ENCODE assay signal across 8 cellular contexts in genomic region chr1:827221-828063, GRCh38.
DNase-seq lines count a peak whose midpoint lies in the region; ATAC-seq, FAIRE-seq and TF ChIP-seq lines count a peak whose summit lies in the region.
"Not testable (repeated sequence)": the region's sequence is repeated elsewhere in the genome, so short reads cannot be mapped to it uniquely, and the experiment has no call there.

No MANE protein-coding gene starts in this region.

- H3K27ac ChIP-seq in AG04450 (ENCODE audit: low read depth, low read length) (peak overlapping the region; percentile 78), WERI-Rb-1 (peak overlapping the region; percentile 77), small intestine (ENCODE audit: low read depth in 1 of 2, low read length in 1 of 2) (peak overlapping the region; percentile 86 to 97)

- POLR2A ChIA-PET in AG04450 (lab: Yijun Ruan, JAX): not testable (repeated sequence)

- FAIRE-seq in bronchial epithelial cell (lab: Jason Lieb, UNC); small intestine (lab: Jason Lieb, UNC): not testable (repeated sequence)

- TF ChIP-seq CTCF in AG04450 (IDR thresholded peaks at IDR 0.05; ENCODE audit: low read depth, low read length); WERI-Rb-1 (IDR thresholded peaks at IDR 0.05; ENCODE audit: low read depth, low read length); bronchial epithelial cell (IDR thresholded peaks at IDR 0.05; ENCODE audit: insufficient read depth, low read length, severe bottlenecking): not testable (repeated sequence)

- H3K4me1 ChIP-seq in small intestine (ENCODE audit: control insufficient read depth in 2 of 2, insufficient read depth in 1 of 2, low read depth in 1 of 2, low read length in 1 of 2): not testable (repeated sequence)

- peak; percentile 62 for ATAC-seq in GM18873 (IDR thresholded peaks at IDR 0.05; ENCODE audit: low FRiP score, unreplicated experiment)
- peak; percentile 68 for ATAC-seq in HG03103 (IDR thresholded peaks at IDR 0.05; ENCODE audit: low read depth, unreplicated experiment)

- H3K36me3 ChIP-seq in WERI-Rb-1; bronchial epithelial cell (ENCODE audit: control insufficient read depth, insufficient read depth, low read length); small intestine (ENCODE audit: control insufficient read depth in 2 of 2, insufficient read depth in 2 of 2, low read length in 2 of 2): not testable (repeated sequence)

- CTCF ChIA-PET in AG04450 (lab: Charles Lee): not testable (repeated sequence)

- H3K27me3 ChIP-seq in AG04450 (ENCODE audit: control insufficient read depth, insufficient read depth, low read length); WERI-Rb-1 (ENCODE audit: insufficient read depth, low read depth, severe bottlenecking); bronchial epithelial cell (ENCODE audit: control insufficient read depth, insufficient read depth, low read length); small intestine (ENCODE audit: control insufficient read depth in 2 of 2, insufficient read depth in 2 of 2, low read length in 2 of 2): not testable (repeated sequence)

- peak overlapping the region; percentile 70 for H3K4me3 ChIP-seq in AG04450 (ENCODE audit: low read depth, low read length)
- peak overlapping the region; percentile 65 for H3K4me3 ChIP-seq in WERI-Rb-1 (ENCODE audit: low read depth, low read length)
- H3K4me3 ChIP-seq in bronchial epithelial cell (ENCODE audit: low read depth, low read length): peak overlapping the region; percentile 66
- peak overlapping the region; percentile 57 to 66 for H3K4me3 ChIP-seq in small intestine (ENCODE audit: low read depth in 1 of 2, low read length in 2 of 2)

- DNase-seq in AG04450 (ENCODE audit: low read depth, low spot score) (peak; percentile 38), NCI-H2171 treated with DMSO at 0.1 percent for 48 hours (lab: John Stamatoyannopoulos, UW) (peak; percentile 79), WERI-Rb-1 (peak; percentile 97), bronchial epithelial cell (ENCODE audit: low read depth) (peak; percentile 47), iPS-NIHi7 (ENCODE audit: extremely low spot score) (peak; percentile 81), small intestine (peak; percentile 95)

- 1% methylated on average over 46 to 69 of the region's 105 CpGs for WGBS in small intestine, 3 donors

- not testable (repeated sequence) for H3K9me3 ChIP-seq in AG04450 (ENCODE audit: control insufficient read depth, insufficient read depth, low read length); WERI-Rb-1 (ENCODE audit: severe bottlenecking); small intestine (ENCODE audit: control insufficient read depth, low read depth)

Comparison
In these comparisons a context has a peak if more than half of its experiments do, and no peak if none do; other contexts are left out.
1. Peak in every context shown above with its lines: DNase-seq, ATAC-seq, H3K4me3 ChIP-seq and H3K27ac ChIP-seq.
2. DNase-seq: peak in every context shown above with its lines; median percentile 97 in WERI-Rb-1; 95 in small intestine; 81 in iPS-NIHi7; 79 in NCI-H2171 treated with DMSO at 0.1 percent for 48 hours; 47 in bronchial epithelial cell; 38 in AG04450.